14 cellular contexts compared by ENCODE assay signal in genomic region chr1:12159826-12160225, GRCh38. TPM values are rescaled to one million over a fixed set of nuclear protein-coding genes. Genes with fewer than 3 reads are reported as not detected.
DNase-seq lines count a peak whose midpoint lies in the region; ATAC-seq lines count a peak whose summit lies in the region.
"Had no signal": no experiment of that assay in that cellular context is flagged by ENCODE, and none has a peak within 500 bp of the region (broad histone marks: within the 10 kb centered on the region; RNA-seq: fewer than 3 reads in every experiment).

No MANE protein-coding gene starts in this region.

- H3K4me3 Mint-ChIP-seq in T-helper 17 cell, result peak overlapping the region; percentile 62
- H3K4me3 Mint-ChIP-seq: WTC11 had no signal

- peaks cover 3% of the 10 kb centered on the region for H3K36me3 Mint-ChIP-seq in T-helper 17 cell (ENCODE audit: low read depth)
- H3K36me3 Mint-ChIP-seq: WTC11 had no signal

- intact Hi-C loops in Right ventricle myocardium inferior (cut with DNase I), result no loop called here
- intact Hi-C loops in left cardiac atrium (cut with DNase I), result no loop called here

- DNase-seq in Right ventricle myocardium inferior (ENCODE audit: missing footprints) (peak; percentile 1), left cardiac atrium (no peak), T-helper 17 cell (peak in 1 of 3 donors; percentile 48), NCI-H128 (lab: John Stamatoyannopoulos, UW; ENCODE audit: unreplicated experiment) (no peak)
- peak; percentile 51 for DNase-seq in effector CD4-positive, alpha-beta T cell
- DNase-seq in stimulated activated naive CD4-positive, alpha-beta T cell treated with Interleukin-2 at 50 U/mL for 16 hours (lab: John Stamatoyannopoulos, UW), result peak; percentile 63
- DNase-seq: AML-193; aorta; effector CD8-positive, alpha-beta T cell; stimulated activated CD8-positive, alpha-beta memory T cell treated with anti-CD3 and anti-CD28 coated beads, Interleukin-4, amount 100 ng/mL, for 48 hours had no signal

- H3K9me3 ChIP-seq in T-helper 17 cell (ENCODE audit: control insufficient read depth, low read length, poor library complexity, severe bottlenecking), result no peaks in the 10 kb centered on the region

- H3K27ac Mint-ChIP-seq in T-helper 17 cell, result peak overlapping the region; percentile 2
- H3K27ac Mint-ChIP-seq: WTC11 had no signal

- ATAC-seq in Right ventricle myocardium inferior (no peak), left cardiac atrium (no peak), T-helper 17 cell (peak; percentile 38), GM18873 (IDR thresholded peaks at IDR 0.05; ENCODE audit: low FRiP score, unreplicated experiment) (no peak), HG02981 (IDR thresholded peaks at IDR 0.05; ENCODE audit: unreplicated experiment) (no peak)
- ATAC-seq: left lobe of liver, WTC11 had no signal

- peaks cover 73% of the 10 kb centered on the region for H3K4me1 Mint-ChIP-seq in T-helper 17 cell

- no peaks in the 10 kb centered on the region for H3K27me3 Mint-ChIP-seq in T-helper 17 cell

RNA-seq across cellular contexts. Expression of gene TNFRSF1B, which starts 7.0 kb away (rescaled TPM):
- 19.0 TPM for total RNA-seq in Right ventricle myocardium inferior
- 10 to 100 TPM; 28.3 to 28.5 TPM for total RNA-seq in left cardiac atrium
- 100 to 1,000 TPM; 127 to 132 TPM for total RNA-seq in T-helper 17 cell

Comparison
In these comparisons a context has a peak if more than half of its experiments do, and no peak if none do; other contexts are left out.
1. DNase-seq: peak in Right ventricle myocardium inferior (single experiment), effector CD4-positive, alpha-beta T cell (single experiment) and stimulated activated naive CD4-positive, alpha-beta T cell treated with Interleukin-2 at 50 U/mL for 16 hours (single experiment); none in left cardiac atrium (single experiment) and NCI-H128 (single experiment).